In the genomic region with DNA sequence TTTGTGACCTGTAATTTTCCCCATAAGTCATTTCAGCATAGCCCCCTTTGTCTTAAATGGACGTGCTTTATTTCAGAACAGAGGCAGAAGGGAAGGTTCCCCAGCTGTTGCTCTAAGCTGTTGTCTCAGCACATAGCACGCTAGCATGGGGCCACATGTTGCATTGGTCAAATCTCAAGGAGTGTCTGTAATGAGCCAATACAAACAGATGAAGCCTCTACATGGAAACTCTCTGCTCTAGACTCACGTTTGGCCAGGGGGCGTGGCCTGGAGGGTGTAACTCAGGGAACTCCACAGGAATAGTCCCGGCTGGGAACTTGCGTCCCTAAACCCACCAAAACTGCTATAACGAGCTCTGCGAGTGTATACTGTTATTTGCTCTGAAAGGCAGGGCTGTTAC, we compare ENCODE assay signal across 28 cellular contexts. TPM values are rescaled to one million over a fixed set of nuclear protein-coding genes. Genes with fewer than 3 reads are reported as not detected.
DNase-seq lines count a peak whose midpoint lies in the region; ATAC-seq and TF ChIP-seq lines count a peak whose summit lies in the region.
"Had no signal": no experiment of that assay in that cellular context is flagged by ENCODE, and none has a peak within 500 bp of the region (broad histone marks: within the 10 kb centered on the region; RNA-seq: fewer than 3 reads in every experiment).

No MANE protein-coding gene starts in this region.

- no peaks in the 10 kb centered on the region for H3K79me2 ChIP-seq in mammary epithelial cell (ENCODE audit: insufficient read depth, low read length)
- no peaks in the 10 kb centered on the region for H3K79me2 ChIP-seq in neural progenitor cell (ENCODE audit: low read depth)

- no peak for TF ChIP-seq POLR2A in breast epithelium (IDR thresholded peaks at IDR 0.05)

- WGBS in mammary epithelial cell (ENCODE audit: low coverage, missing lambda C conversion rate): 28% methylated on average over 8 of the region's 8 CpGs

- CTCF ChIA-PET in mammary epithelial cell (lab: Charles Lee; ENCODE audit: low non-redundant PET): no interaction called here

- no peak for DNase-seq in mammary epithelial cell
- DNase-seq in breast epithelium (ENCODE audit: low spot score in 2 of 2): no peak
- DNase-seq in fibroblast of the aortic adventitia (ENCODE audit: low read depth): peak; percentile 11
- peak; percentile 23 for DNase-seq in neural progenitor cell (ENCODE audit: low spot score)
- peak; percentile 71 for DNase-seq in upper lobe of right lung
- no peak for DNase-seq in activated CD4-positive, alpha-beta T cell treated with anti-CD3 and anti-CD28 coated beads, Interleukin-2, amount 10 ng/mL, durations not matched to agents 24 days and 14 days
- DNase-seq in hypothalamus (lab: John Stamatoyannopoulos, UW): no peak
- DNase-seq: activated CD4-positive, alpha-beta T cell treated with anti-CD3 and anti-CD28 coated beads, Interleukin-2, amount 50 U/mL, for 4 hours; activated CD8-positive, alpha-beta memory T cell treated with anti-CD3 and anti-CD28 coated beads, Interleukin-2, amount 50 U/mL, for 4 hours; activated naive CD8-positive, alpha-beta T cell treated with anti-CD3 and anti-CD28 coated beads, Interleukin-2, amount 10 ng/mL, durations not matched to agents 7 days and 5 days; C1 segment of cervical spinal cord; effector memory CD4-positive, alpha-beta T cell; H9; immature natural killer cell; NCI-H526 treated with DMSO at 0.1 percent for 48 hours; RPMI8226; spleen; stimulated activated CD4-positive, alpha-beta T cell treated with anti-CD3 and anti-CD28 coated beads, Interleukin-4, amount 100 ng/mL, for 24 hours; stimulated activated naive CD4-positive, alpha-beta T cell treated with Interleukin-2 at 50 U/mL for 16 hours; T-helper 9 cell had no signal

- H3K27me3 ChIP-seq in mammary epithelial cell (ENCODE audit: insufficient read depth, low read length) (no peaks in the 10 kb centered on the region), breast epithelium (no peaks in the 10 kb centered on the region), neural progenitor cell (no peaks in the 10 kb centered on the region), upper lobe of right lung (no peaks in the 10 kb centered on the region)

- BruUV-seq in mammary epithelial cell (replicated peaks; lab: Mats Ljungman, UMichigan): no TSS peak

- no peak overlapping the region for H3K4me2 ChIP-seq in mammary epithelial cell (ENCODE audit: insufficient read depth, low read depth, low read length)
- H3K4me2 ChIP-seq in neural progenitor cell: no peak overlapping the region

- peak overlapping the region; percentile 15 for H2AFZ ChIP-seq in mammary epithelial cell (ENCODE audit: low read depth, low read length)
- no peak overlapping the region for H2AFZ ChIP-seq in neural progenitor cell (replicated peaks)

- no peak overlapping the region for H3K4me3 Mint-ChIP-seq in neural progenitor cell
- H3K4me3 Mint-ChIP-seq in activated CD4-positive, alpha-beta T cell treated with anti-CD3 and anti-CD28 coated beads, Interleukin-2, amount 10 ng/mL, durations not matched to agents 24 days and 14 days: no peak overlapping the region
- H3K4me3 Mint-ChIP-seq: activated naive CD8-positive, alpha-beta T cell treated with anti-CD3 and anti-CD28 coated beads, Interleukin-2, amount 10 ng/mL, durations not matched to agents 7 days and 5 days; H9; immature natural killer cell; type B pancreatic cell had no signal

- dilution Hi-C loops in mammary epithelial cell (cut with HindIII; ENCODE audit: low sequenced_read_pairs): no loop called here

- ATAC-seq in upper lobe of right lung: peak; percentile 83
- no peak for ATAC-seq in HG02970 (IDR thresholded peaks at IDR 0.05; ENCODE audit: low FRiP score, unreplicated experiment)
- ATAC-seq: heart left ventricle, SK-N-SH treated with all-trans-retinoic acid at 6 μM for 48 hours had no signal

- no peaks in the 10 kb centered on the region for H3K9me3 ChIP-seq in mammary epithelial cell (replicated peaks; ENCODE audit: insufficient read depth, low read length)
- no peaks in the 10 kb centered on the region for H3K9me3 ChIP-seq in breast epithelium
- H3K9me3 ChIP-seq in neural progenitor cell (ENCODE audit: low read depth): no peaks in the 10 kb centered on the region
- no peaks in the 10 kb centered on the region for H3K9me3 ChIP-seq in upper lobe of right lung
- H3K9me3 ChIP-seq: heart left ventricle, spleen had no signal

- H3K36me3 Mint-ChIP-seq in neural progenitor cell: no peaks in the 10 kb centered on the region
- no peaks in the 10 kb centered on the region for H3K36me3 Mint-ChIP-seq in activated CD4-positive, alpha-beta T cell treated with anti-CD3 and anti-CD28 coated beads, Interleukin-2, amount 10 ng/mL, durations not matched to agents 24 days and 14 days (ENCODE audit: low read depth)
- H3K36me3 Mint-ChIP-seq: activated naive CD8-positive, alpha-beta T cell treated with anti-CD3 and anti-CD28 coated beads, Interleukin-2, amount 10 ng/mL, durations not matched to agents 7 days and 5 days; immature natural killer cell; type B pancreatic cell had no signal

- no peak overlapping the region for H3K4me3 ChIP-seq in mammary epithelial cell (replicated peaks in 1 of 3; ENCODE audit: insufficient read depth in 1 of 3, low read depth in 2 of 3, low read length in 3 of 3)
- no peak overlapping the region for H3K4me3 ChIP-seq in breast epithelium
- no peak overlapping the region for H3K4me3 ChIP-seq in fibroblast of the aortic adventitia (ENCODE audit: low read depth, low read length)
- no peak overlapping the region for H3K4me3 ChIP-seq in neural progenitor cell
- no peak overlapping the region for H3K4me3 ChIP-seq in upper lobe of right lung
- H3K4me3 ChIP-seq: heart left ventricle, spleen had no signal

- H3K4me1 ChIP-seq in mammary epithelial cell (ENCODE audit: insufficient read depth, low read length): no peaks in the 10 kb centered on the region
- no peaks in the 10 kb centered on the region for H3K4me1 ChIP-seq in breast epithelium
- no peaks in the 10 kb centered on the region for H3K4me1 ChIP-seq in neural progenitor cell
- no peaks in the 10 kb centered on the region for H3K4me1 ChIP-seq in upper lobe of right lung
- H3K4me1 ChIP-seq: heart left ventricle, spleen had no signal

- H3F3A ChIP-seq in neural progenitor cell (ENCODE audit: low read depth): no peaks in the 10 kb centered on the region

- H3K36me3 ChIP-seq in mammary epithelial cell (ENCODE audit: insufficient read depth, low read length): no peaks in the 10 kb centered on the region
- H3K36me3 ChIP-seq in breast epithelium: no peaks in the 10 kb centered on the region
- no peaks in the 10 kb centered on the region for H3K36me3 ChIP-seq in neural progenitor cell
- H3K36me3 ChIP-seq in upper lobe of right lung: no peaks in the 10 kb centered on the region
- H3K36me3 ChIP-seq: heart left ventricle, spleen had no signal

- H3K27ac ChIP-seq in mammary epithelial cell (ENCODE audit: insufficient read depth, low read depth, low read length): no peak overlapping the region
- H3K27ac ChIP-seq in breast epithelium: no peak overlapping the region
- no peak overlapping the region for H3K27ac ChIP-seq in neural progenitor cell
- H3K27ac ChIP-seq in upper lobe of right lung: no peak overlapping the region
- H3K27ac ChIP-seq: heart left ventricle, spleen had no signal

- no peak overlapping the region for H3K27ac Mint-ChIP-seq in neural progenitor cell
- no peak overlapping the region for H3K27ac Mint-ChIP-seq in activated CD4-positive, alpha-beta T cell treated with anti-CD3 and anti-CD28 coated beads, Interleukin-2, amount 10 ng/mL, durations not matched to agents 24 days and 14 days
- H3K27ac Mint-ChIP-seq: activated naive CD8-positive, alpha-beta T cell treated with anti-CD3 and anti-CD28 coated beads, Interleukin-2, amount 10 ng/mL, durations not matched to agents 7 days and 5 days; immature natural killer cell; type B pancreatic cell had no signal

- peaks cover 5% of the 10 kb centered on the region for H3K27me3 Mint-ChIP-seq in neural progenitor cell (ENCODE audit: insufficient read depth, low read depth)
- H3K27me3 Mint-ChIP-seq in activated CD4-positive, alpha-beta T cell treated with anti-CD3 and anti-CD28 coated beads, Interleukin-2, amount 10 ng/mL, durations not matched to agents 24 days and 14 days: no peaks in the 10 kb centered on the region

- in situ Hi-C loops in mammary epithelial cell (cut with MboI; ENCODE audit: low sequenced_read_pairs in 2 of 2): no loop called here

- H4K20me1 ChIP-seq in mammary epithelial cell (ENCODE audit: insufficient read depth, low read length) (no peaks in the 10 kb centered on the region), neural progenitor cell (ENCODE audit: low read depth) (no peaks in the 10 kb centered on the region)

- no peaks in the 10 kb centered on the region for H3K9me3 Mint-ChIP-seq in neural progenitor cell
- no peaks in the 10 kb centered on the region for H3K9me3 Mint-ChIP-seq in activated CD4-positive, alpha-beta T cell treated with anti-CD3 and anti-CD28 coated beads, Interleukin-2, amount 10 ng/mL, durations not matched to agents 24 days and 14 days
- H3K9me3 Mint-ChIP-seq: activated naive CD8-positive, alpha-beta T cell treated with anti-CD3 and anti-CD28 coated beads, Interleukin-2, amount 10 ng/mL, durations not matched to agents 7 days and 5 days; immature natural killer cell; type B pancreatic cell had no signal

- H3K9ac ChIP-seq in mammary epithelial cell (ENCODE audit: insufficient read depth, low read length): no peak overlapping the region
- no peak overlapping the region for H3K9ac ChIP-seq in neural progenitor cell

- no peak for TF ChIP-seq CTCF in mammary epithelial cell (conservative IDR thresholded peaks at IDR 0.05 in 1 of 2, IDR thresholded peaks at IDR 0.05 in 1 of 2; ENCODE audit: extremely low read depth in 1 of 2, insufficient read depth in 1 of 2, low read depth in 1 of 2, low read length in 2 of 2)
- TF ChIP-seq CTCF in breast epithelium (IDR thresholded peaks at IDR 0.05): no peak
- no peak for TF ChIP-seq CTCF in fibroblast of the aortic adventitia (IDR thresholded peaks at IDR 0.05; ENCODE audit: insufficient read depth, low read length)
- TF ChIP-seq CTCF in neural progenitor cell (IDR thresholded peaks at IDR 0.05): no peak
- no peak for TF ChIP-seq CTCF in upper lobe of right lung (IDR thresholded peaks at IDR 0.05)

- intact Hi-C loops in mammary epithelial cell (cut with micrococcal nuclease) (no loop called here), breast epithelium (cut with DNase I; ENCODE audit: low total_unique reads) (no loop called here), upper lobe of right lung (cut with DNase I) (no loop called here)
- intact Hi-C loops in activated CD4-positive, alpha-beta T cell treated with anti-CD3 and anti-CD28 coated beads, Interleukin-2, amount 10 ng/mL, durations not matched to agents 24 days and 14 days (cut with micrococcal nuclease): no loop called here

- no peaks in the 10 kb centered on the region for H3K4me1 Mint-ChIP-seq in neural progenitor cell
- H3K4me1 Mint-ChIP-seq in activated CD4-positive, alpha-beta T cell treated with anti-CD3 and anti-CD28 coated beads, Interleukin-2, amount 10 ng/mL, durations not matched to agents 24 days and 14 days: no peaks in the 10 kb centered on the region
- H3K4me1 Mint-ChIP-seq: activated naive CD8-positive, alpha-beta T cell treated with anti-CD3 and anti-CD28 coated beads, Interleukin-2, amount 10 ng/mL, durations not matched to agents 7 days and 5 days had no signal

RNA-seq across cellular contexts. Expression of a gene that starts 35.2 kb away (rescaled TPM):
- total RNA-seq in mammary epithelial cell (not detected), breast epithelium (not detected), fibroblast of the aortic adventitia (ENCODE audit: low replicate concordance) (not detected in 2 replicates), neural progenitor cell (ENCODE audit: low replicate concordance) (not detected in 2 replicates), upper lobe of right lung (not detected)
- not detected for polyA plus RNA-seq in mammary epithelial cell
- not detected for polyA minus RNA-seq in mammary epithelial cell
- not detected in 2 replicates for total RNA-seq in activated CD4-positive, alpha-beta T cell treated with anti-CD3 and anti-CD28 coated beads, Interleukin-2, amount 10 ng/mL, durations not matched to agents 24 days and 14 days
- total RNA-seq: A673; activated naive CD8-positive, alpha-beta T cell treated with anti-CD3 and anti-CD28 coated beads, Interleukin-2, amount 10 ng/mL, durations not matched to agents 7 days and 5 days; fibroblast of lung; heart left ventricle; lower leg skin; MCF 10A; spleen had no signal
- polyA plus RNA-seq: fibroblast of lung, heart left ventricle, immature natural killer cell, spleen had no signal

RNA-seq across cellular contexts. Expression of a gene that starts 54.3 kb away (rescaled TPM):
- total RNA-seq in mammary epithelial cell: 1 to 10 TPM in 1 of 2 donors, under 1 TPM in 1; 0.33 to 1.4 TPM
- 0.52 TPM for polyA plus RNA-seq in mammary epithelial cell
- polyA minus RNA-seq in mammary epithelial cell: not detected
- 10 to 100 TPM in 1 of 3 donors, 1 to 10 TPM in 2; 3.4 to 13.1 (median 5.9) TPM for total RNA-seq in breast epithelium
- total RNA-seq in fibroblast of the aortic adventitia (ENCODE audit: low replicate concordance): 0.72 and 1.5 TPM in 2 replicates
- 0.06 and 0.07 TPM in 2 replicates for total RNA-seq in neural progenitor cell (ENCODE audit: low replicate concordance)
- 30.6 TPM for total RNA-seq in upper lobe of right lung
- not detected in 2 replicates for total RNA-seq in activated CD4-positive, alpha-beta T cell treated with anti-CD3 and anti-CD28 coated beads, Interleukin-2, amount 10 ng/mL, durations not matched to agents 24 days and 14 days
- total RNA-seq: A673; activated naive CD8-positive, alpha-beta T cell treated with anti-CD3 and anti-CD28 coated beads, Interleukin-2, amount 10 ng/mL, durations not matched to agents 7 days and 5 days had no signal

Comparison
In these comparisons a context has a peak if more than half of its experiments do, and no peak if none do; other contexts are left out.
1. DNase-seq: peak in fibroblast of the aortic adventitia (single experiment), neural progenitor cell (single experiment) and upper lobe of right lung (single experiment); none in mammary epithelial cell (single experiment), breast epithelium (0 of 2), activated CD4-positive, alpha-beta T cell treated with anti-CD3 and anti-CD28 coated beads, Interleukin-2, amount 10 ng/mL, durations not matched to agents 24 days and 14 days (single experiment) and hypothalamus (0 of 51).